ENCODE assay signal across 13 cellular contexts in the genomic region with DNA sequence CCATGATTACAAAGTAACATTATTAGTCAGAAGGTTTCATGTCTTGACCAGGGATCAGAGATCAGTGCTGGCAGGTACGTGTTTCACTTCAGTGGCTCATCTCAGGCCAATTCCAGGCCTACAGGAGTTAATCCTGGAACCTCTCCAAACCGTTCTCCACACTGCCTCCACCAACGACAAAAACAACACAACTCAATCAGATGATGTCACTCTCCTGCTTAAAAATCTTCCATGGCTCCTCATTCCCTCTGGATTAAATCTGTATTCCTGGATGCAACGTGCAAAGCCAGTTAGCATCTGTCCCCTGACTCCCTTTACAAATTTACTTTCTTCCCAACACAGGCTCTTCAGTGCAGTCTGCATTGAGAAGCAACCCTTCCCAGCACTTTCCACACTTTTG. TPM values are rescaled to one million over a fixed set of nuclear protein-coding genes. Genes with fewer than 3 reads are reported as not detected.
DNase-seq lines count a peak whose midpoint lies in the region; ATAC-seq, FAIRE-seq and TF ChIP-seq lines count a peak whose summit lies in the region.
"Had no signal": no experiment of that assay in that cellular context is flagged by ENCODE, and none has a peak within 500 bp of the region (broad histone marks: within the 10 kb centered on the region; RNA-seq: fewer than 3 reads in every experiment).

No MANE protein-coding gene starts in this region.

- TF ChIP-seq EP300 in HepG2 (IDR thresholded peaks at IDR 0.05; ENCODE audit: low read depth in 2 of 2, low read length in 2 of 2) (no peak), HepG2 (CRISPR knock-in tag; IDR thresholded peaks at IDR 0.05; ENCODE audit: borderline replicate concordance) (no peak)

- no peak for TF ChIP-seq POLR2A in HepG2 (IDR thresholded peaks at IDR 0.05; ENCODE audit: insufficient read depth in 1 of 2, low read depth in 2 of 2, low read length in 2 of 2)

- 45 to 56% (median 50%) methylated on average over 4 of the region's 4 CpGs for WGBS in adipose tissue, 3 donors
- WGBS in HepG2 (ENCODE audit: low lambda C conversion rate): 7% methylated on average over 4 of the region's 4 CpGs

- no peak overlapping the region for H3K4me3 Mint-ChIP-seq in T-helper 2 cell treated with Interferon-gamma antibody and Interleukin-4, amounts not matched to agents 5 μg/mL and 100 μg/mL, for 36 hours
- H3K4me3 Mint-ChIP-seq: CD4-positive, CD25-positive, alpha-beta regulatory T cell; neural crest cell had no signal

- no peaks in the 10 kb centered on the region for H3K79me2 ChIP-seq in HepG2 (ENCODE audit: insufficient read depth, low read length)

- CTCF ChIA-PET in HepG2 (lab: Yijun Ruan, JAX; ENCODE audit: low intra/inter-chr PET ratio, low total read pairs): no interaction called here

- in situ Hi-C loops in HepG2 (cut with HindIII; ENCODE audit: extremely low pct_ligation_motif_present, low pct_unique_long_range_greater_than_20kb): no loop called here

- ATAC-seq in HepG2 (no peak), HG03196 (IDR thresholded peaks at IDR 0.05; ENCODE audit: unreplicated experiment) (no peak)

- no peaks in the 10 kb centered on the region for H4K20me1 ChIP-seq in HepG2 (ENCODE audit: insufficient read depth, low read length)

- H3K27ac ChIP-seq in adipose tissue (ENCODE audit: low read depth, low read length) (peak overlapping the region; percentile 31), rectal smooth muscle tissue (ENCODE audit: low read depth, low read length) (peak overlapping the region; percentile 54), HepG2 (ENCODE audit: extremely low read length, insufficient read depth, low read length) (no peak overlapping the region)
- no peak overlapping the region for H3K27ac ChIP-seq in effector memory CD4-positive, alpha-beta T cell (ENCODE audit: insufficient read depth, low read length, poor library complexity, severe bottlenecking)
- H3K27ac ChIP-seq: epithelial cell of prostate had no signal

- peaks cover 7% of the 10 kb centered on the region for H3K27me3 Mint-ChIP-seq in T-helper 2 cell treated with Interferon-gamma antibody and Interleukin-4, amounts not matched to agents 5 μg/mL and 100 μg/mL, for 36 hours (ENCODE audit: low read depth)

- H3K36me3 ChIP-seq in rectal smooth muscle tissue (ENCODE audit: control insufficient read depth, insufficient read depth, low read length): no peaks in the 10 kb centered on the region
- H3K36me3 ChIP-seq in HepG2 (replicated peaks in 1 of 2; ENCODE audit: control insufficient read depth in 1 of 2, insufficient read depth in 2 of 2, low read length in 2 of 2): no peaks in the 10 kb centered on the region
- H3K36me3 ChIP-seq in effector memory CD4-positive, alpha-beta T cell (ENCODE audit: control insufficient read depth, insufficient read depth, low read length): no peaks in the 10 kb centered on the region

- no peak for FAIRE-seq in HepG2 (lab: Jason Lieb, UNC)
- FAIRE-seq: keratinocyte had no signal

- no peak for TF ChIP-seq RAD21 in HepG2 (CRISPR knock-in tag; IDR thresholded peaks at IDR 0.05)

- no peak overlapping the region for H2AFZ ChIP-seq in HepG2 (ENCODE audit: low read length)

- H3K9ac ChIP-seq in rectal smooth muscle tissue (ENCODE audit: low read length) (no peak overlapping the region), HepG2 (ENCODE audit: insufficient read depth, low read depth, low read length) (no peak overlapping the region)

- no peak for TF ChIP-seq CTCF in HepG2 (CRISPR knock-in tag; IDR thresholded peaks at IDR 0.05)

- H3K9me3 ChIP-seq in HepG2 (ENCODE audit: low read length): no peaks in the 10 kb centered on the region
- H3K9me3 ChIP-seq in effector memory CD4-positive, alpha-beta T cell (ENCODE audit: control insufficient read depth, low read length): no peaks in the 10 kb centered on the region

- H3K27me3 ChIP-seq in rectal smooth muscle tissue (ENCODE audit: control insufficient read depth, insufficient read depth, low read length): no peaks in the 10 kb centered on the region
- H3K27me3 ChIP-seq in HepG2 (ENCODE audit: control insufficient read depth in 1 of 2, insufficient read depth in 2 of 2, low read length in 2 of 2): no peaks in the 10 kb centered on the region
- H3K27me3 ChIP-seq in effector memory CD4-positive, alpha-beta T cell (replicated peaks; ENCODE audit: control insufficient read depth, insufficient read depth, low read length, poor library complexity, severe bottlenecking): no peaks in the 10 kb centered on the region

- H3K4me2 ChIP-seq in HepG2 (ENCODE audit: low read depth, low read length): no peak overlapping the region

- DNase-seq in ELR (ENCODE audit: low read depth): peak; percentile 15
- peak; percentile 46 for DNase-seq in fibroblast of peridontal ligament (ENCODE audit: extremely low read depth)
- no peak for DNase-seq in HepG2 (ENCODE audit: low spot score)
- no peak for DNase-seq in effector memory CD4-positive, alpha-beta T cell
- no peak for DNase-seq in T-helper 2 cell treated with Interferon-gamma antibody and Interleukin-4, amounts not matched to agents 5 μg/mL and 100 μg/mL, for 36 hours (ENCODE audit: low spot score)
- DNase-seq: CD4-positive, CD25-positive, alpha-beta regulatory T cell; MM.1S had no signal

- no TSS peak for BruUV-seq in HepG2 (replicated peaks; lab: Mats Ljungman, UMichigan)

- H3K4me3 ChIP-seq in rectal smooth muscle tissue (ENCODE audit: low read length) (no peak overlapping the region), HepG2 (replicated peaks in 1 of 3; ENCODE audit: insufficient read depth in 1 of 3, low read depth in 2 of 3, low read length in 3 of 3) (no peak overlapping the region)
- no peak overlapping the region for H3K4me3 ChIP-seq in effector memory CD4-positive, alpha-beta T cell (ENCODE audit: insufficient read depth, low read depth, low read length, poor library complexity, severe bottlenecking)

- peaks cover 12% of the 10 kb centered on the region for H3K4me1 Mint-ChIP-seq in T-helper 2 cell treated with Interferon-gamma antibody and Interleukin-4, amounts not matched to agents 5 μg/mL and 100 μg/mL, for 36 hours (ENCODE audit: low read depth)
- H3K4me1 Mint-ChIP-seq: CD4-positive, CD25-positive, alpha-beta regulatory T cell had no signal

- H3K9me3 Mint-ChIP-seq in T-helper 2 cell treated with Interferon-gamma antibody and Interleukin-4, amounts not matched to agents 5 μg/mL and 100 μg/mL, for 36 hours: no peaks in the 10 kb centered on the region

- H3K36me3 Mint-ChIP-seq in T-helper 2 cell treated with Interferon-gamma antibody and Interleukin-4, amounts not matched to agents 5 μg/mL and 100 μg/mL, for 36 hours (ENCODE audit: low read depth): no peaks in the 10 kb centered on the region
- H3K36me3 Mint-ChIP-seq: CD4-positive, CD25-positive, alpha-beta regulatory T cell had no signal

- no peak overlapping the region for H3K27ac Mint-ChIP-seq in T-helper 2 cell treated with Interferon-gamma antibody and Interleukin-4, amounts not matched to agents 5 μg/mL and 100 μg/mL, for 36 hours
- H3K27ac Mint-ChIP-seq: CD4-positive, CD25-positive, alpha-beta regulatory T cell had no signal

- H3K4me1 ChIP-seq in rectal smooth muscle tissue (ENCODE audit: control insufficient read depth, insufficient read depth, low read length): peaks cover 47% of the 10 kb centered on the region
- H3K4me1 ChIP-seq in HepG2 (ENCODE audit: insufficient read depth, low read length): peaks cover 8% of the 10 kb centered on the region; the same call in 1 of the 2 replicates
- H3K4me1 ChIP-seq in effector memory CD4-positive, alpha-beta T cell (ENCODE audit: control insufficient read depth, insufficient read depth, low read length, poor library complexity, severe bottlenecking): no peaks in the 10 kb centered on the region

- intact Hi-C loops in HepG2 (cut with micrococcal nuclease; ENCODE audit: unreplicated experiment): no loop called here

- POLR2A ChIA-PET in HepG2 (lab: Yijun Ruan, JAX): no interaction called here

RNA-seq across cellular contexts. Expression of a gene that starts 34.3 kb away (rescaled TPM):
- polyA plus RNA-seq in adipose tissue (10 to 100 TPM; 12.7 to 72.1 (median 44.7) TPM), HepG2 (2011; rRNA removed) (54.0 and 56.7 TPM in 2 replicates)
- 190 and 310 TPM in 2 replicates for total RNA-seq in HepG2 (2016; rRNA removed; fragmentation: Illumina TruSeq; extraction: Trizol)
- 19.9 and 20.1 TPM in 2 replicates for total RNA-seq in HepG2 (2016; cell fraction: cytosol; rRNA removed; fragmentation: Illumina TruSeq; extraction: Trizol; ENCODE audit: low read depth)
- 196 and 299 TPM in 2 replicates for total RNA-seq in HepG2 (2016; cell fraction: insoluble cytoplasmic fraction; rRNA removed; fragmentation: Illumina TruSeq; extraction: Trizol)
- 56.9 and 67.1 TPM in 2 replicates for total RNA-seq in HepG2 (2016; cell fraction: membrane; rRNA removed; fragmentation: Illumina TruSeq; extraction: Trizol)
- 136 and 137 TPM in 2 replicates for total RNA-seq in HepG2 (2016; cell fraction: nucleus; rRNA removed; fragmentation: Illumina TruSeq; extraction: Trizol)
- 49.7 and 55.5 TPM in 2 replicates for polyA plus RNA-seq in HepG2 (2011; cell fraction: cytosol; rRNA removed)
- polyA plus RNA-seq in HepG2 (2011; cell fraction: nucleus; rRNA removed): 34.5 and 36.8 TPM in 2 replicates
- 71.7 and 123 TPM in 2 replicates for polyA plus RNA-seq in HepG2 (2012)
- 5.1 and 5.7 TPM in 2 replicates for polyA plus RNA-seq in HepG2 (2016; cell fraction: cytosol; fragmentation: Illumina TruSeq; extraction: Trizol; ENCODE audit: low read depth)
- 169 and 189 TPM in 2 replicates for polyA plus RNA-seq in HepG2 (2016; cell fraction: insoluble cytoplasmic fraction; fragmentation: Illumina TruSeq; extraction: Trizol; ENCODE audit: low read depth)
- polyA plus RNA-seq in HepG2 (2016; cell fraction: membrane; fragmentation: Illumina TruSeq; extraction: Trizol; ENCODE audit: low read depth): 20.5 and 20.8 TPM in 2 replicates
- polyA plus RNA-seq in HepG2 (2016; cell fraction: nucleus; fragmentation: Illumina TruSeq; extraction: Trizol; ENCODE audit: insufficient read depth, low read depth): 62.2 and 73.4 TPM in 2 replicates
- polyA minus RNA-seq in HepG2 (2011; rRNA and poly(A)+ RNA removed; ENCODE audit: low replicate concordance): 180 and 1,112 TPM in 2 replicates
- 31.5 and 40.6 TPM in 2 replicates for polyA minus RNA-seq in HepG2 (2011; cell fraction: cytosol; rRNA and poly(A)+ RNA removed)
- polyA minus RNA-seq in HepG2 (2011; cell fraction: nucleus; rRNA and poly(A)+ RNA removed): 141 and 142 TPM in 2 replicates

RNA-seq across cellular contexts. Expression of a gene that starts 43.3 kb away (rescaled TPM):
- polyA plus RNA-seq in adipose tissue (10 to 100 TPM; 12.3 to 74.5 (median 14.4) TPM), HepG2 (2011; rRNA removed) (14.8 and 18.7 TPM in 2 replicates)
- total RNA-seq in HepG2 (2016; rRNA removed; fragmentation: Illumina TruSeq; extraction: Trizol): 36.6 and 48.7 TPM in 2 replicates
- 10.0 and 13.7 TPM in 2 replicates for total RNA-seq in HepG2 (2016; cell fraction: cytosol; rRNA removed; fragmentation: Illumina TruSeq; extraction: Trizol; ENCODE audit: low read depth)
- 34.1 and 41.3 TPM in 2 replicates for total RNA-seq in HepG2 (2016; cell fraction: insoluble cytoplasmic fraction; rRNA removed; fragmentation: Illumina TruSeq; extraction: Trizol)
- total RNA-seq in HepG2 (2016; cell fraction: membrane; rRNA removed; fragmentation: Illumina TruSeq; extraction: Trizol): 21.8 and 31.3 TPM in 2 replicates
- total RNA-seq in HepG2 (2016; cell fraction: nucleus; rRNA removed; fragmentation: Illumina TruSeq; extraction: Trizol): 20.5 and 30.8 TPM in 2 replicates
- 9.0 and 11.9 TPM in 2 replicates for polyA plus RNA-seq in HepG2 (2011; cell fraction: cytosol; rRNA removed)
- 6.8 and 7.0 TPM in 2 replicates for polyA plus RNA-seq in HepG2 (2011; cell fraction: nucleus; rRNA removed)
- 18.9 and 27.0 TPM in 2 replicates for polyA plus RNA-seq in HepG2 (2012)
- polyA plus RNA-seq in HepG2 (2016; cell fraction: cytosol; fragmentation: Illumina TruSeq; extraction: Trizol; ENCODE audit: low read depth): 11.4 and 14.2 TPM in 2 replicates
- 40.7 and 42.4 TPM in 2 replicates for polyA plus RNA-seq in HepG2 (2016; cell fraction: insoluble cytoplasmic fraction; fragmentation: Illumina TruSeq; extraction: Trizol; ENCODE audit: low read depth)
- 19.1 and 20.4 TPM in 2 replicates for polyA plus RNA-seq in HepG2 (2016; cell fraction: membrane; fragmentation: Illumina TruSeq; extraction: Trizol; ENCODE audit: low read depth)
- 41.5 and 42.3 TPM in 2 replicates for polyA plus RNA-seq in HepG2 (2016; cell fraction: nucleus; fragmentation: Illumina TruSeq; extraction: Trizol; ENCODE audit: insufficient read depth, low read depth)
- 3.3 and 6.3 TPM in 2 replicates for polyA minus RNA-seq in HepG2 (2011; rRNA and poly(A)+ RNA removed; ENCODE audit: low replicate concordance)
- polyA minus RNA-seq in HepG2 (2011; cell fraction: cytosol; rRNA and poly(A)+ RNA removed): 7.6 and 8.4 TPM in 2 replicates
- polyA minus RNA-seq in HepG2 (2011; cell fraction: nucleus; rRNA and poly(A)+ RNA removed): 12.0 and 13.3 TPM in 2 replicates

Comparison
In these comparisons a context has a peak if more than half of its experiments do, and no peak if none do; other contexts are left out.
1. DNase-seq: peak in ELR (single experiment) and fibroblast of peridontal ligament (single experiment); none in HepG2 (single experiment), effector memory CD4-positive, alpha-beta T cell (0 of 3) and T-helper 2 cell treated with Interferon-gamma antibody and Interleukin-4, amounts not matched to agents 5 μg/mL and 100 μg/mL, for 36 hours (single experiment).
2. H3K27ac ChIP-seq: peak in adipose tissue (single experiment) and rectal smooth muscle tissue (single experiment); none in HepG2 (single experiment) and effector memory CD4-positive, alpha-beta T cell (single experiment).